In the genomic region with DNA sequence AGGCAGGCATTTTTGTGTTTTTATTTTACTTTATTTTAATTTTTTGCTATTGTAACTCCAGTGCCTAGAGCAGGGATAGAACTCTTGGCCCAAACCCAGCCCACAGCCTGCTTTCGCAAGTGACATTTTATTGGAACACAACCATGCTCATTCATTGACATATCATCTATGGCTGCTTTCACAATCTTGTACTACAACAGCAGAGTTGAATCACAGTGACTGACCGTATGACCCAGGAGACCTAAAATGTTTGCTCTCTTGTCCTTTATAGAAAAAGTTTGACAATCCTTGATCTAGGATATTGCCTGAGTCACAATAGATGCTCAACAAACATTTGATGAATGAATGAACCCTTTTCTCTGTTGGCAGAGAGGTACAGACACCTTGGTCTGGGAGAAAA, we compare ENCODE assay signal across 17 cellular contexts.
DNase-seq lines count a peak whose midpoint lies in the region; ATAC-seq and TF ChIP-seq lines count a peak whose summit lies in the region.
"Had no signal": no experiment of that assay in that cellular context is flagged by ENCODE, and none has a peak within 500 bp of the region (broad histone marks: within the 10 kb centered on the region; RNA-seq: fewer than 3 reads in every experiment).

No MANE protein-coding gene starts in this region.

- DNase-seq in AG10803 (ENCODE audit: low read depth) (peak; percentile 22), RWPE2 (ENCODE audit: low spot score) (no peak), esophagus muscularis mucosa (ENCODE audit: extremely low spot score) (peak; percentile 34), dermis blood vessel endothelial cell (no peak)
- DNase-seq in activated CD4-positive, alpha-beta T cell treated with anti-CD3 and anti-CD28 coated beads, Interleukin-2, amount 50 U/mL, for 4 hours: no peak
- DNase-seq in activated CD8-positive, alpha-beta T cell treated with anti-CD3 and anti-CD28 coated beads for 36 hours: no peak
- DNase-seq: 8988T, C1 segment of cervical spinal cord, DMS153, GM23248, NCI-H1092, NCI-H2107, NCI-H345, NCI-H526 treated with DMSO at 0.1 percent for 48 hours, Right ventricle myocardium superior had no signal

- POLR2A ChIA-PET in activated CD8-positive, alpha-beta T cell treated with anti-CD3 and anti-CD28 coated beads for 36 hours (lab: Charles Lee): no interaction called here

- no peak overlapping the region for H3K4me3 Mint-ChIP-seq in activated CD8-positive, alpha-beta T cell treated with anti-CD3 and anti-CD28 coated beads for 36 hours

- no peak overlapping the region for H3K9ac ChIP-seq in liver (ENCODE audit: low read depth in 1 of 2, low read length in 2 of 2)
- H3K9ac ChIP-seq: GM23248 had no signal

- TF ChIP-seq POLR2A in esophagus muscularis mucosa (IDR thresholded peaks at IDR 0.05; ENCODE audit: low read depth): no peak

- ATAC-seq in RWPE2 (ENCODE audit: low read depth) (peak; percentile 30; the same call in 2 of the 3 replicates), GM19324 (IDR thresholded peaks at IDR 0.05; ENCODE audit: low FRiP score, unreplicated experiment) (no peak)
- no peak for ATAC-seq in activated CD8-positive, alpha-beta T cell treated with anti-CD3 and anti-CD28 coated beads for 36 hours

- peak; percentile 61 to 71 for TF ChIP-seq RAD21 in liver (IDR thresholded peaks at IDR 0.05)

- H3K9me3 Mint-ChIP-seq in activated CD8-positive, alpha-beta T cell treated with anti-CD3 and anti-CD28 coated beads for 36 hours: no peaks in the 10 kb centered on the region

- H3K27ac ChIP-seq in RWPE2 (ENCODE audit: poor library complexity, severe bottlenecking): peak overlapping the region; percentile 71
- H3K27ac ChIP-seq in esophagus muscularis mucosa (replicated peaks in 1 of 4): no peak overlapping the region
- peak overlapping the region in 1 of 2 donors; percentile 56 for H3K27ac ChIP-seq in liver (ENCODE audit: low read depth in 1 of 2, low read length in 2 of 2)
- H3K27ac ChIP-seq: GM23248 had no signal

- TF ChIP-seq CTCF in AG10803 (conservative IDR thresholded peaks at IDR 0.05; ENCODE audit: low read length): no peak
- TF ChIP-seq CTCF in RWPE2 (IDR thresholded peaks at IDR 0.05; ENCODE audit: poor library complexity, severe bottlenecking): no peak
- no peak for TF ChIP-seq CTCF in esophagus muscularis mucosa (IDR thresholded peaks at IDR 0.05)
- TF ChIP-seq CTCF in liver (IDR thresholded peaks at IDR 0.05; ENCODE audit: low read depth, low read length, missing input control): no peak
- TF ChIP-seq CTCF in activated CD8-positive, alpha-beta T cell treated with anti-CD3 and anti-CD28 coated beads for 36 hours (IDR thresholded peaks at IDR 0.05): no peak

- no peaks in the 10 kb centered on the region for H3K27me3 Mint-ChIP-seq in activated CD8-positive, alpha-beta T cell treated with anti-CD3 and anti-CD28 coated beads for 36 hours

- WGBS in esophagus muscularis mucosa: 84% methylated on average over 2 of the region's 2 CpGs
- 38% methylated on average over 2 of the region's 2 CpGs for WGBS in liver

- peaks cover 3% of the 10 kb centered on the region for H3K4me1 Mint-ChIP-seq in activated CD8-positive, alpha-beta T cell treated with anti-CD3 and anti-CD28 coated beads for 36 hours (ENCODE audit: low read depth)

- no peak for TF ChIP-seq EP300 in esophagus muscularis mucosa (IDR thresholded peaks at IDR 0.05)

- CTCF ChIA-PET in activated CD8-positive, alpha-beta T cell treated with anti-CD3 and anti-CD28 coated beads for 36 hours (lab: Charles Lee): interaction anchor here (1.1 to 2.1 kb wide), 2 partner anchors 29 to 196 kb away, joined by 3 to 4 read pairs; no protein-coding TSS in a partner anchor

- intact Hi-C loops in esophagus muscularis mucosa (cut with DNase I): no loop called here
- intact Hi-C loops in activated CD8-positive, alpha-beta T cell treated with anti-CD3 and anti-CD28 coated beads for 36 hours (cut with micrococcal nuclease): no loop called here

- H3K9me3 ChIP-seq in RWPE2 (ENCODE audit: severe bottlenecking): no peaks in the 10 kb centered on the region
- H3K9me3 ChIP-seq in esophagus muscularis mucosa: no peaks in the 10 kb centered on the region
- no peaks in the 10 kb centered on the region for H3K9me3 ChIP-seq in liver (ENCODE audit: control insufficient read depth in 4 of 4, low read length in 3 of 4)

- H3K4me1 ChIP-seq in RWPE2 (ENCODE audit: insufficient read depth, poor library complexity, severe bottlenecking) (peaks cover 33% of the 10 kb centered on the region), esophagus muscularis mucosa (no peaks in the 10 kb centered on the region), liver (ENCODE audit: control insufficient read depth in 4 of 4, insufficient read depth in 4 of 4, low read length in 3 of 4) (peaks cover 16 to 27% (median 24%) of the 10 kb centered on the region in 4 donors)

- no peaks in the 10 kb centered on the region for H3K27me3 ChIP-seq in RWPE2 (ENCODE audit: insufficient read depth, poor library complexity, severe bottlenecking)
- no peaks in the 10 kb centered on the region for H3K27me3 ChIP-seq in esophagus muscularis mucosa
- no peaks in the 10 kb centered on the region for H3K27me3 ChIP-seq in liver (ENCODE audit: control insufficient read depth in 4 of 4, insufficient read depth in 4 of 4, low read length in 3 of 4)

- H3K27ac Mint-ChIP-seq in activated CD8-positive, alpha-beta T cell treated with anti-CD3 and anti-CD28 coated beads for 36 hours: no peak overlapping the region

- H3K36me3 ChIP-seq in RWPE2 (ENCODE audit: low read depth) (no peaks in the 10 kb centered on the region), esophagus muscularis mucosa (no peaks in the 10 kb centered on the region), liver (ENCODE audit: control insufficient read depth in 4 of 4, insufficient read depth in 3 of 4, low read depth in 1 of 4, low read length in 3 of 4) (no peaks in the 10 kb centered on the region)

- H3K36me3 Mint-ChIP-seq in activated CD8-positive, alpha-beta T cell treated with anti-CD3 and anti-CD28 coated beads for 36 hours (ENCODE audit: low read depth): no peaks in the 10 kb centered on the region

- no peak overlapping the region for H3K4me3 ChIP-seq in AG10803 (ENCODE audit: low read length)
- H3K4me3 ChIP-seq in RWPE2 (ENCODE audit: severe bottlenecking): no peak overlapping the region
- no peak overlapping the region for H3K4me3 ChIP-seq in esophagus muscularis mucosa
- H3K4me3 ChIP-seq in liver (ENCODE audit: low read depth in 1 of 3, low read length in 3 of 3): no peak overlapping the region
- H3K4me3 ChIP-seq: GM23248 had no signal

TF ChIP-seq in liver, 16 proteins besides CTCF, POLR2A, EP300 and RAD21 (continues in another document):
- TF ChIP-seq HNF4A (conservative IDR thresholded peaks at IDR 0.05): peak; percentile 92
- TF ChIP-seq EGR1 (IDR thresholded peaks at IDR 0.05; ENCODE audit: low read depth in 2 of 2): no peak
- TF ChIP-seq FOXA1 (IDR thresholded peaks at IDR 0.05): peak; percentile 67
- TF ChIP-seq RXRA (IDR thresholded peaks at IDR 0.05): peak; percentile 94 to 95
- TF ChIP-seq, protein P1, sequence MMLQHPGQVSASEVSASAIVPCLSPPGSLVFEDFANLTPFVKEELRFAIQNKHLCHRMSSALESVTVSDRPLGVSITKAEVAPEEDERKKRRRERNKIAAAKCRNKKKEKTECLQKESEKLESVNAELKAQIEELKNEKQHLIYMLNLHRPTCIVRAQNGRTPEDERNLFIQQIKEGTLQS (IDR thresholded peaks at IDR 0.05): peak; percentile 62
- TF ChIP-seq, protein P2, sequence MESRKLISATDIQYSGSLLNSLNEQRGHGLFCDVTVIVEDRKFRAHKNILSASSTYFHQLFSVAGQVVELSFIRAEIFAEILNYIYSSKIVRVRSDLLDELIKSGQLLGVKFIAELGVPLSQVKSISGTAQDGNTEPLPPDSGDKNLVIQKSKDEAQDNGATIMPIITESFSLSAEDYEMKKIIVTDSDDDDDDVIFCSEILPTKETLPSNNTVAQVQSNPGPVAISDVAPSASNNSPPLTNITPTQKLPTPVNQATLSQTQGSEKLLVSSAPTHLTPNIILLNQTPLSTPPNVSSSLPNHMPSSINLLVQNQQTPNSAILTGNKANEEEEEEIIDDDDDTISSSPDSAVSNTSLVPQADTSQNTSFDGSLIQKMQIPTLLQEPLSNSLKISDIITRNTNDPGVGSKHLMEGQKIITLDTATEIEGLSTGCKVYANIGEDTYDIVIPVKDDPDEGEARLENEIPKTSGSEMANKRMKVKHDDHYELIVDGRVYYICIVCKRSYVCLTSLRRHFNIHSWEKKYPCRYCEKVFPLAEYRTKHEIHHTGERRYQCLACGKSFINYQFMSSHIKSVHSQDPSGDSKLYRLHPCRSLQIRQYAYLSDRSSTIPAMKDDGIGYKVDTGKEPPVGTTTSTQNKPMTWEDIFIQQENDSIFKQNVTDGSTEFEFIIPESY (IDR thresholded peaks at IDR 0.05): peak; percentile 81
- TF ChIP-seq, protein P3, sequence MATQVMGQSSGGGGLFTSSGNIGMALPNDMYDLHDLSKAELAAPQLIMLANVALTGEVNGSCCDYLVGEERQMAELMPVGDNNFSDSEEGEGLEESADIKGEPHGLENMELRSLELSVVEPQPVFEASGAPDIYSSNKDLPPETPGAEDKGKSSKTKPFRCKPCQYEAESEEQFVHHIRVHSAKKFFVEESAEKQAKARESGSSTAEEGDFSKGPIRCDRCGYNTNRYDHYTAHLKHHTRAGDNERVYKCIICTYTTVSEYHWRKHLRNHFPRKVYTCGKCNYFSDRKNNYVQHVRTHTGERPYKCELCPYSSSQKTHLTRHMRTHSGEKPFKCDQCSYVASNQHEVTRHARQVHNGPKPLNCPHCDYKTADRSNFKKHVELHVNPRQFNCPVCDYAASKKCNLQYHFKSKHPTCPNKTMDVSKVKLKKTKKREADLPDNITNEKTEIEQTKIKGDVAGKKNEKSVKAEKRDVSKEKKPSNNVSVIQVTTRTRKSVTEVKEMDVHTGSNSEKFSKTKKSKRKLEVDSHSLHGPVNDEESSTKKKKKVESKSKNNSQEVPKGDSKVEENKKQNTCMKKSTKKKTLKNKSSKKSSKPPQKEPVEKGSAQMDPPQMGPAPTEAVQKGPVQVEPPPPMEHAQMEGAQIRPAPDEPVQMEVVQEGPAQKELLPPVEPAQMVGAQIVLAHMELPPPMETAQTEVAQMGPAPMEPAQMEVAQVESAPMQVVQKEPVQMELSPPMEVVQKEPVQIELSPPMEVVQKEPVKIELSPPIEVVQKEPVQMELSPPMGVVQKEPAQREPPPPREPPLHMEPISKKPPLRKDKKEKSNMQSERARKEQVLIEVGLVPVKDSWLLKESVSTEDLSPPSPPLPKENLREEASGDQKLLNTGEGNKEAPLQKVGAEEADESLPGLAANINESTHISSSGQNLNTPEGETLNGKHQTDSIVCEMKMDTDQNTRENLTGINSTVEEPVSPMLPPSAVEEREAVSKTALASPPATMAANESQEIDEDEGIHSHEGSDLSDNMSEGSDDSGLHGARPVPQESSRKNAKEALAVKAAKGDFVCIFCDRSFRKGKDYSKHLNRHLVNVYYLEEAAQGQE (IDR thresholded peaks at IDR 0.05): peak; percentile 43
- TF ChIP-seq GABPA (IDR thresholded peaks at IDR 0.05 in 1 of 2, conservative IDR thresholded peaks at IDR 0.05 in 1 of 2): no peak
- TF ChIP-seq FOXA2 (IDR thresholded peaks at IDR 0.05): peak; percentile 55
- TF ChIP-seq JUND (IDR thresholded peaks at IDR 0.05): peak; percentile 40 to 77
- no peak for TF ChIP-seq TAF1 (conservative IDR thresholded peaks at IDR 0.05)
- TF ChIP-seq NR2F2 (IDR thresholded peaks at IDR 0.05): peak; percentile 70
- TF ChIP-seq YY1 (IDR thresholded peaks at IDR 0.05): peak; percentile 89

Comparison
In these comparisons a context has a peak if more than half of its experiments do, and no peak if none do; other contexts are left out.
1. DNase-seq: peak in AG10803 (single experiment) and esophagus muscularis mucosa (single experiment); none in RWPE2 (single experiment), dermis blood vessel endothelial cell (single experiment), activated CD4-positive, alpha-beta T cell treated with anti-CD3 and anti-CD28 coated beads, Interleukin-2, amount 50 U/mL, for 4 hours (0 of 2) and activated CD8-positive, alpha-beta T cell treated with anti-CD3 and anti-CD28 coated beads for 36 hours (single experiment).